In the genomic region with DNA sequence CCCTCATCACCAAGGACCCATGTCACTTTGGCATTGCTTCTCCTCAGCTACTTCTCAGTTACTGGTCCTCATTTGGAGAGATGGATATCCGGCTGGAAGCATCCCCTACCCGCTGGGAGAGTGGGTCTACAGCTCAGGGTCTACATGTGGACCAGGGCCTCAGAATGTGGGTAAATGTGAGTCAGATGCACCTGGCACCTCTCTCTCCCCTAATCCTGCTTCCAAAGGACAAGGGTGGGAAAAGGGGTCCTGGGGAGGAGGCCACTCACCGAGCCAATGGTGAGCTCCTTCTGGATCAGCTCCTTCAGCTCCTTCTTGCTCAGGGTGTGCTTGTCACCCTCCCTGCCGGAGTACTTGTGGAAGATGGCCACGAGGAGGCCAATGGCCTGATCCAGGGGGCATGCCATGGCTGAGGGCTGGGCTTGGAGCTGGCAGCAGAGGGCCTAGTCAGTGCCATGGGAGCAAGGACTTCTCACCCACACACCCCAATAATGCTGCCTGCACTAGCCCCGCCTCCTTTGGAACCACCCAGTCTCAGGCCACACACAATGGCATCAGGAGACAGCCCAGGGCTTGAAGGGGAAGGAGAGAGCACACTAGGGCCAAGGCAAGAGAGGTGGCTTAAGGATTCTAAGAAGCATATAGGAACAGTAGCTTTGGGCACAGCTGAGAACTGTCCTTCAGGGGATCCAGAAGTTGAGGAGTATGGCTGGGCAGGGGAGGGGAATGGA, we compare ENCODE assay signal across 1 cellular context.
TF ChIP-seq lines count a peak whose summit lies in the region.

No MANE protein-coding gene starts in this region.

TF ChIP-seq in SK-N-SH treated with all-trans-retinoic acid at 6 μM for 48 hours, 23 proteins besides CTCF, POLR2A, EP300 and RAD21 (continued from another document):
- TF ChIP-seq, protein P1, sequence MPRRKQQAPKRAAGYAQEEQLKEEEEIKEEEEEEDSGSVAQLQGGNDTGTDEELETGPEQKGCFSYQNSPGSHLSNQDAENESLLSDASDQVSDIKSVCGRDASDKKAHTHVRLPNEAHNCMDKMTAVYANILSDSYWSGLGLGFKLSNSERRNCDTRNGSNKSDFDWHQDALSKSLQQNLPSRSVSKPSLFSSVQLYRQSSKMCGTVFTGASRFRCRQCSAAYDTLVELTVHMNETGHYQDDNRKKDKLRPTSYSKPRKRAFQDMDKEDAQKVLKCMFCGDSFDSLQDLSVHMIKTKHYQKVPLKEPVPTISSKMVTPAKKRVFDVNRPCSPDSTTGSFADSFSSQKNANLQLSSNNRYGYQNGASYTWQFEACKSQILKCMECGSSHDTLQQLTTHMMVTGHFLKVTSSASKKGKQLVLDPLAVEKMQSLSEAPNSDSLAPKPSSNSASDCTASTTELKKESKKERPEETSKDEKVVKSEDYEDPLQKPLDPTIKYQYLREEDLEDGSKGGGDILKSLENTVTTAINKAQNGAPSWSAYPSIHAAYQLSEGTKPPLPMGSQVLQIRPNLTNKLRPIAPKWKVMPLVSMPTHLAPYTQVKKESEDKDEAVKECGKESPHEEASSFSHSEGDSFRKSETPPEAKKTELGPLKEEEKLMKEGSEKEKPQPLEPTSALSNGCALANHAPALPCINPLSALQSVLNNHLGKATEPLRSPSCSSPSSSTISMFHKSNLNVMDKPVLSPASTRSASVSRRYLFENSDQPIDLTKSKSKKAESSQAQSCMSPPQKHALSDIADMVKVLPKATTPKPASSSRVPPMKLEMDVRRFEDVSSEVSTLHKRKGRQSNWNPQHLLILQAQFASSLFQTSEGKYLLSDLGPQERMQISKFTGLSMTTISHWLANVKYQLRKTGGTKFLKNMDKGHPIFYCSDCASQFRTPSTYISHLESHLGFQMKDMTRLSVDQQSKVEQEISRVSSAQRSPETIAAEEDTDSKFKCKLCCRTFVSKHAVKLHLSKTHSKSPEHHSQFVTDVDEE (CRISPR knock-in tag; IDR thresholded peaks at IDR 0.05) = no peak
- TF ChIP-seq ZNF565 (CRISPR knock-in tag; conservative IDR thresholded peaks at IDR 0.05; ENCODE audit: low read depth) = no peak
- TF ChIP-seq BACH2 (CRISPR knock-in tag; IDR thresholded peaks at IDR 0.05; ENCODE audit: borderline replicate concordance) = no peak
- no peak for TF ChIP-seq OSR1 (CRISPR knock-in tag; IDR thresholded peaks at IDR 0.05)
- no peak for TF ChIP-seq TCF4 (CRISPR knock-in tag; IDR thresholded peaks at IDR 0.05; ENCODE audit: borderline replicate concordance)
- TF ChIP-seq, protein P2, sequence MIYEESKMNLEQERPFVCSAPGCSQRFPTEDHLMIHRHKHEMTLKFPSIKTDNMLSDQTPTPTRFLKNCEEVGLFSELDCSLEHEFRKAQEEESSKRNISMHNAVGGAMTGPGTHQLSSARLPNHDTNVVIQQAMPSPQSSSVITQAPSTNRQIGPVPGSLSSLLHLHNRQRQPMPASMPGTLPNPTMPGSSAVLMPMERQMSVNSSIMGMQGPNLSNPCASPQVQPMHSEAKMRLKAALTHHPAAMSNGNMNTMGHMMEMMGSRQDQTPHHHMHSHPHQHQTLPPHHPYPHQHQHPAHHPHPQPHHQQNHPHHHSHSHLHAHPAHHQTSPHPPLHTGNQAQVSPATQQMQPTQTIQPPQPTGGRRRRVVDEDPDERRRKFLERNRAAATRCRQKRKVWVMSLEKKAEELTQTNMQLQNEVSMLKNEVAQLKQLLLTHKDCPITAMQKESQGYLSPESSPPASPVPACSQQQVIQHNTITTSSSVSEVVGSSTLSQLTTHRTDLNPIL (CRISPR knock-in tag; IDR thresholded peaks at IDR 0.05; ENCODE audit: low read depth) = no peak
